In genomic region chr9:36316629-36317317, GRCh38 we compare ENCODE assay signal across 13 cellular contexts. TPM values are rescaled to one million over a fixed set of nuclear protein-coding genes. Genes with fewer than 3 reads are reported as not detected.
DNase-seq lines count a peak whose midpoint lies in the region; ATAC-seq and TF ChIP-seq lines count a peak whose summit lies in the region.
"Had no signal": no experiment of that assay in that cellular context is flagged by ENCODE, and none has a peak within 500 bp of the region (broad histone marks: within the 10 kb centered on the region; RNA-seq: fewer than 3 reads in every experiment).

No MANE protein-coding gene starts in this region.

- H3K4me3 ChIP-seq in HEK293 (ENCODE audit: low read depth, low read length) (no peak overlapping the region), mammary epithelial cell (replicated peaks in 1 of 3; ENCODE audit: insufficient read depth in 1 of 3, low read depth in 2 of 3, low read length in 3 of 3) (no peak overlapping the region), mesendoderm (ENCODE audit: low read length) (no peak overlapping the region)
- H3K4me3 ChIP-seq: esophagus muscularis mucosa had no signal

- H4K8ac ChIP-seq in mesendoderm (ENCODE audit: low read depth, low read length), result no peak overlapping the region

- H4K20me1 ChIP-seq in mammary epithelial cell (ENCODE audit: insufficient read depth, low read length), result no peaks in the 10 kb centered on the region

- TF ChIP-seq CTCF in HEK293 (tag by site-specific recombination; IDR thresholded peaks at IDR 0.05) (no peak), mammary epithelial cell (conservative IDR thresholded peaks at IDR 0.05 in 1 of 2, IDR thresholded peaks at IDR 0.05 in 1 of 2; ENCODE audit: extremely low read depth in 1 of 2, insufficient read depth in 1 of 2, low read depth in 1 of 2, low read length in 2 of 2) (no peak)

- H3K56ac ChIP-seq in mesendoderm (ENCODE audit: low read length), result no peak overlapping the region

- H2AK5ac ChIP-seq in mesendoderm (ENCODE audit: low read length), result no peak overlapping the region

- H3K27ac ChIP-seq in HEK293 (ENCODE audit: extremely low read depth, low read depth, low read length) (no peak overlapping the region), mammary epithelial cell (ENCODE audit: insufficient read depth, low read depth, low read length) (peak overlapping the region; percentile 82), mesendoderm (ENCODE audit: low read depth, low read length) (no peak overlapping the region)
- H3K27ac ChIP-seq: esophagus muscularis mucosa had no signal

- dilution Hi-C loops in mammary epithelial cell (cut with HindIII; ENCODE audit: low sequenced_read_pairs), result no loop called here

- no TSS peak for BruUV-seq in mammary epithelial cell (replicated peaks; lab: Mats Ljungman, UMichigan)

- H2BK15ac ChIP-seq in mesendoderm (replicated peaks; ENCODE audit: low read depth), result no peak overlapping the region

- in situ Hi-C loops in mammary epithelial cell (cut with MboI; ENCODE audit: low sequenced_read_pairs in 2 of 2), result no loop called here

- CTCF ChIA-PET in HEK293 (lab: Yijun Ruan, JAX), result interaction anchor here (0.5 to 4.5 kb wide), 4 partner anchors 13 to 314 kb away, joined by 3 to 42 read pairs (median 4); no protein-coding TSS in a partner anchor
- CTCF ChIA-PET in mammary epithelial cell (lab: Charles Lee; ENCODE audit: low non-redundant PET), result no interaction called here

- H3K18ac ChIP-seq in mesendoderm (ENCODE audit: low read length), result no peak overlapping the region

- POLR2A ChIA-PET in HEK293 (lab: Yijun Ruan, JAX), result interaction anchor here (0.7 to 0.8 kb wide), 2 partner anchors 58 to 126 kb away, joined by 4 read pairs; partner anchors contain the start of genes CLTA and GNE

- H3K9ac ChIP-seq in mammary epithelial cell (ENCODE audit: insufficient read depth, low read length) (no peak overlapping the region), mesendoderm (ENCODE audit: low read length) (no peak overlapping the region)

- H3K23ac ChIP-seq in mesendoderm (ENCODE audit: low read length), result no peak overlapping the region

- peaks cover 5% of the 10 kb centered on the region; the same call in 1 of the 2 replicates for H3K4me1 ChIP-seq in HEK293 (ENCODE audit: control insufficient read depth, insufficient read depth, low read length)
- peaks cover 55% of the 10 kb centered on the region for H3K4me1 ChIP-seq in mammary epithelial cell (ENCODE audit: insufficient read depth, low read length)
- H3K4me1 ChIP-seq in mesendoderm (ENCODE audit: control insufficient read depth, low read depth, low read length), result peaks cover 4% of the 10 kb centered on the region

- H2BK120ac ChIP-seq in mesendoderm (ENCODE audit: low read depth, low read length), result no peak overlapping the region

- DNase-seq in mammary epithelial cell (peak; percentile 63), left colon (peak; percentile 43 to 61), sciatic nerve (ENCODE audit: low spot score) (no peak), AG20443 (ENCODE audit: low spot score) (no peak), mesendoderm (no peak), iPS-NIHi11 (ENCODE audit: low spot score) (no peak), NCI-H510A (lab: John Stamatoyannopoulos, UW) (no peak)
- DNase-seq: islet precursor cell; NCI-H2029; stimulated activated CD4-positive, alpha-beta T cell treated with anti-CD3 and anti-CD28 coated beads, Interleukin-2, amount 100 ng/mL, for 48 hours; stimulated activated naive CD4-positive, alpha-beta T cell had no signal

- ATAC-seq in left colon, result peak; percentile 43
- ATAC-seq in sciatic nerve, result peak; percentile 84

- intact Hi-C loops in mammary epithelial cell (cut with micrococcal nuclease), result no loop called here
- intact Hi-C loops in left colon (cut with DNase I, micrococcal nuclease), result no loop called here
- intact Hi-C loops in sciatic nerve (cut with DNase I), result no loop called here

- H4K5ac ChIP-seq in mesendoderm (ENCODE audit: low read length), result no peak overlapping the region

- no peaks in the 10 kb centered on the region for H3K79me2 ChIP-seq in mammary epithelial cell (ENCODE audit: insufficient read depth, low read length)
- no peaks in the 10 kb centered on the region for H3K79me2 ChIP-seq in mesendoderm (ENCODE audit: control insufficient read depth, insufficient read depth, low read length)

- H3K4me2 ChIP-seq in mammary epithelial cell (ENCODE audit: insufficient read depth, low read depth, low read length) (no peak overlapping the region), mesendoderm (ENCODE audit: low read length) (no peak overlapping the region)

- H3K27me3 ChIP-seq in mammary epithelial cell (ENCODE audit: insufficient read depth, low read length) (no peaks in the 10 kb centered on the region), mesendoderm (ENCODE audit: insufficient read depth, low read length, poor library complexity) (no peaks in the 10 kb centered on the region)

- peak overlapping the region; percentile 83 for H2AFZ ChIP-seq in mammary epithelial cell (ENCODE audit: low read depth, low read length)

- no peak overlapping the region for H3K4ac ChIP-seq in mesendoderm (ENCODE audit: low read depth, low read length)

- no peaks in the 10 kb centered on the region for H3K79me1 ChIP-seq in mesendoderm (ENCODE audit: low read length)

- WGBS in mammary epithelial cell (ENCODE audit: low coverage, missing lambda C conversion rate), result 30% methylated on average over 10 of the region's 12 CpGs
- no CpG with 5 or more reads among the region's 12 CpGs for WGBS in mesendoderm (ENCODE audit: extremely low coverage, insufficient coverage, low lambda C conversion rate)

- H3K9me3 ChIP-seq in HEK293 (ENCODE audit: control insufficient read depth, insufficient read depth, low read depth, low read length) (no peaks in the 10 kb centered on the region), mammary epithelial cell (replicated peaks; ENCODE audit: insufficient read depth, low read length) (no peaks in the 10 kb centered on the region)
- H3K9me3 ChIP-seq: esophagus muscularis mucosa had no signal

- H2BK5ac ChIP-seq in mesendoderm (ENCODE audit: low read length), result no peak overlapping the region

- no peaks in the 10 kb centered on the region for H3K36me3 ChIP-seq in HEK293 (ENCODE audit: control insufficient read depth in 2 of 2, insufficient read depth in 1 of 2, low read length in 2 of 2)
- H3K36me3 ChIP-seq in mammary epithelial cell (ENCODE audit: insufficient read depth, low read length), result no peaks in the 10 kb centered on the region
- H3K36me3 ChIP-seq in mesendoderm (ENCODE audit: control insufficient read depth, insufficient read depth, low read length), result no peaks in the 10 kb centered on the region
- H3K36me3 ChIP-seq: esophagus muscularis mucosa had no signal

TF ChIP-seq in HEK293, 187 proteins besides CTCF, POLR2A, EP300 and RAD21:
- TF ChIP-seq SP2 (tag by site-specific recombination; IDR thresholded peaks at IDR 0.05) (no peak), ZFHX2 (tag by site-specific recombination; conservative IDR thresholded peaks at IDR 0.05) (peak; percentile 40; the same call in 1 of the 2 replicates), HIC1 (tag by site-specific recombination; IDR thresholded peaks at IDR 0.05) (no peak), EGR2 (tag by site-specific recombination; IDR thresholded peaks at IDR 0.05; ENCODE audit: low read depth) (0 out of 2 replicates have a peak, but pooled peaks have one; percentile 10)

RNA-seq across cellular contexts. Expression of gene GNE, which starts 58.5 kb away (rescaled TPM):
- total RNA-seq in mammary epithelial cell (10 to 100 TPM in 1 of 2 donors, 1 to 10 TPM in 1; 8.7 to 16.5 TPM), left colon (100 to 1,000 TPM in 1 of 2 donors, 10 to 100 TPM in 1; 94.0 to 196 TPM), sciatic nerve (26.0 TPM)
- 10.1 TPM for polyA plus RNA-seq in mammary epithelial cell
- 15.0 TPM for polyA minus RNA-seq in mammary epithelial cell
- 5.0 TPM for polyA plus RNA-seq in mesendoderm (2013, experiment 1 of 2)
- polyA plus RNA-seq in mesendoderm (2013, experiment 2 of 2), result 4.9 TPM

Comparison
In these comparisons a context has a peak if more than half of its experiments do, and no peak if none do; other contexts are left out.
1. DNase-seq: peak in mammary epithelial cell (single experiment) and left colon (2 of 2); none in sciatic nerve (single experiment), AG20443 (single experiment), mesendoderm (single experiment), iPS-NIHi11 (single experiment) and NCI-H510A (single experiment).